18 cellular contexts compared by ENCODE assay signal in the genomic region with DNA sequence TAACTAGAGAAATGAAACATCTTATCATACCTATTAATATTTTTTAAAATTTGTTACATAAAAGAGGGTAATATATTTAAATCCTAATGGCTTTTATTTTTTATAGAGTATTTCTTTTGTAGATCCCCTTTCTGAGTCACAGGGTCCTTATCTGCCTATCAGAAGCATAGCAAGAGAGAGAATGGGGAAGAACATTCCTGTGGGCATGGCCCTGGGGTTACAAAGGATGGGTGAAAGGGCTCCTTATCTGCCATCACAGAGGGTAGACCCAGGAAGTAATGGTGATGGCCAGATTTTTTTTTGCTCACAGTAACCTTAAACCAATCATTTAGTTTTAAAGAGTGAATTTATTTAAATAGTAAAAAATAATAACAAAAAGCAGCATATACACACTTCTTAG.
"Had no signal": no experiment of that assay in that cellular context is flagged by ENCODE, and none has a peak within 500 bp of the region (broad histone marks: within the 10 kb centered on the region; RNA-seq: fewer than 3 reads in every experiment).

No MANE protein-coding gene starts in this region.

- H3K4me3 ChIP-seq: coronary artery, gastrocnemius medialis, left ventricle myocardium inferior, lower lobe of right lung, spleen, stomach, thoracic aorta, transverse colon had no signal

- DNase-seq: effector CD4-positive, alpha-beta T cell; gastrocnemius medialis; left cardiac atrium; left ventricle myocardium inferior; lower lobe of right lung; midbrain; posterior cingulate gyrus; spleen; stimulated activated CD4-positive, alpha-beta T cell treated with anti-CD3 and anti-CD28 coated beads, Interleukin-15, amount 100 ng/mL, for 24 hours; stimulated activated CD4-positive, alpha-beta T cell treated with anti-CD3 and anti-CD28 coated beads, Interleukin-1b, Interleukin-23, amount 100 ng/mL, for 48 hours; stimulated activated CD4-positive, alpha-beta T cell treated with anti-CD3 and anti-CD28 coated beads, Interleukin-4, amount 100 ng/mL, for 24 hours; stomach; substantia nigra; transverse colon had no signal

- H3K36me3 ChIP-seq: gastrocnemius medialis, left ventricle myocardium inferior, lower lobe of right lung, spleen, stomach, thoracic aorta, transverse colon had no signal

- H3K4me1 ChIP-seq: gastrocnemius medialis, left ventricle myocardium inferior, lower lobe of right lung, spleen, stomach, transverse colon had no signal

- H3K9me3 ChIP-seq: gastrocnemius medialis, left ventricle myocardium inferior, lower lobe of right lung, stomach, thoracic aorta, transverse colon had no signal

- H3K27me3 ChIP-seq: gastrocnemius medialis, spleen, stomach, transverse colon had no signal

- ATAC-seq: gastrocnemius medialis; left cardiac atrium; lower lobe of right lung; sciatic nerve; stimulated activated memory B cell treated with anti-CD40 and anti-IgM and Interleukin-4, amounts not matched to agents 10 μg/mL and 1 μg/mL and 100 μg/mL, for 72 hours had no signal

- H3K27ac ChIP-seq: coronary artery, gastrocnemius medialis, left ventricle myocardium inferior, lower lobe of right lung, spleen, stomach, thoracic aorta, transverse colon had no signal
